1 cellular context compared by ENCODE assay signal in the genomic region with DNA sequence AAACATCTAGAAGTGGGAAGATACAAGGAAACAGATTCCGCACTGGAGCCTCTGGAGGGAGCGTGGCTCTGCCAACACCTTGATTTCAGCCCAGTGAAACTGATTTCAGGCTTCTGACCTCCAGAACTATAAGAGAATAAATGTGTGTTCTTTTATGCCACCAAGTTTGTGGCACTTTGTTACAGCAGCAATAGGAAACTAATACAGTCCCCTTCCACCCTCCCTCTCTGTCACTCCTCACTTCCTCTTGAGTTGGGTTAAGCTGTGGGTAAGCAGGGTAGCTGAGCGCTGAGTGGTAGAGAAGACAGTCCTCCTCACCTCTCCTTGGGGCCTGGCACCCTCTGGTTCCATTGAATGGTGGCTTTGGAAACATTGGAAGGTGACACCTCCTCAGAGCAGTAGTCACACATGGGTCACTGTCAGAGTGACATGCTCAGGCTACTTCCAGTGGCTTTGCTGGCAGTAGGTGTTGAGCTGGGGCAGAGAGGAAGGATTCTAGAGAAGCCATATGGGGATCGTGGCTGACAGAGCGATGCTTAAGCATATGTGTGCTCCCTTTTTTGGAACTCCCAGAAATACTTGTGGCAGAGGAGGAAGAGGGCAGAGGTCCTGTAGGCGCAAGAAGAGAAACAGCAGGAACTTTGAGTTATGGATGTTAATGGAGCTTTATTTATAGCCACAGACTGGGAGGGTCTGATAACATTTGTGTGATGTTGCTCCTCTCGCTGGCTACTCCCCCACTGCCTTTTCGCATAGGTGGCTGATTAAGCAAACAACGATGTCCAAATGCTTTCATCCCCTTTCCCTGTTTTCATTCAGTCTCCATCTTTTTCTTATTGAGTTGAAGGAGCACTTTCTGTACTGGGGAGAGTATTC.
TF ChIP-seq lines count a peak whose summit lies in the region.

No MANE protein-coding gene starts in this region.

TF ChIP-seq in K562, 482 proteins besides CTCF, POLR2A, EP300 and RAD21 (continues in another document):
- TF ChIP-seq, protein P1, sequence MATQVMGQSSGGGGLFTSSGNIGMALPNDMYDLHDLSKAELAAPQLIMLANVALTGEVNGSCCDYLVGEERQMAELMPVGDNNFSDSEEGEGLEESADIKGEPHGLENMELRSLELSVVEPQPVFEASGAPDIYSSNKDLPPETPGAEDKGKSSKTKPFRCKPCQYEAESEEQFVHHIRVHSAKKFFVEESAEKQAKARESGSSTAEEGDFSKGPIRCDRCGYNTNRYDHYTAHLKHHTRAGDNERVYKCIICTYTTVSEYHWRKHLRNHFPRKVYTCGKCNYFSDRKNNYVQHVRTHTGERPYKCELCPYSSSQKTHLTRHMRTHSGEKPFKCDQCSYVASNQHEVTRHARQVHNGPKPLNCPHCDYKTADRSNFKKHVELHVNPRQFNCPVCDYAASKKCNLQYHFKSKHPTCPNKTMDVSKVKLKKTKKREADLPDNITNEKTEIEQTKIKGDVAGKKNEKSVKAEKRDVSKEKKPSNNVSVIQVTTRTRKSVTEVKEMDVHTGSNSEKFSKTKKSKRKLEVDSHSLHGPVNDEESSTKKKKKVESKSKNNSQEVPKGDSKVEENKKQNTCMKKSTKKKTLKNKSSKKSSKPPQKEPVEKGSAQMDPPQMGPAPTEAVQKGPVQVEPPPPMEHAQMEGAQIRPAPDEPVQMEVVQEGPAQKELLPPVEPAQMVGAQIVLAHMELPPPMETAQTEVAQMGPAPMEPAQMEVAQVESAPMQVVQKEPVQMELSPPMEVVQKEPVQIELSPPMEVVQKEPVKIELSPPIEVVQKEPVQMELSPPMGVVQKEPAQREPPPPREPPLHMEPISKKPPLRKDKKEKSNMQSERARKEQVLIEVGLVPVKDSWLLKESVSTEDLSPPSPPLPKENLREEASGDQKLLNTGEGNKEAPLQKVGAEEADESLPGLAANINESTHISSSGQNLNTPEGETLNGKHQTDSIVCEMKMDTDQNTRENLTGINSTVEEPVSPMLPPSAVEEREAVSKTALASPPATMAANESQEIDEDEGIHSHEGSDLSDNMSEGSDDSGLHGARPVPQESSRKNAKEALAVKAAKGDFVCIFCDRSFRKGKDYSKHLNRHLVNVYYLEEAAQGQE (CRISPR knock-in tag; IDR thresholded peaks at IDR 0.05; ENCODE audit: low read depth), result no peak
- TF ChIP-seq ZNF408 (CRISPR knock-in tag; IDR thresholded peaks at IDR 0.05; ENCODE audit: low read depth), result no peak
- no peak for TF ChIP-seq DIDO1 (tag; IDR thresholded peaks at IDR 0.05; ENCODE audit: low read depth)
- no peak for TF ChIP-seq ZNF584 (CRISPR knock-in tag; IDR thresholded peaks at IDR 0.05; ENCODE audit: low read depth)
- peak; percentile 72; the same call in 1 of the 2 replicates for TF ChIP-seq MEF2A (IDR thresholded peaks at IDR 0.05; ENCODE audit: control insufficient read depth, low read depth, low read length)
- no peak for TF ChIP-seq MTA2 (IDR thresholded peaks at IDR 0.05; ENCODE audit: low read depth)
- TF ChIP-seq ZNF12 (CRISPR knock-in tag; IDR thresholded peaks at IDR 0.05), result peak; percentile 87
- TF ChIP-seq CBX2 (IDR thresholded peaks at IDR 0.05; ENCODE audit: insufficient read depth, low read length, poor library complexity, severe bottlenecking), result no peak
- TF ChIP-seq, protein P2, sequence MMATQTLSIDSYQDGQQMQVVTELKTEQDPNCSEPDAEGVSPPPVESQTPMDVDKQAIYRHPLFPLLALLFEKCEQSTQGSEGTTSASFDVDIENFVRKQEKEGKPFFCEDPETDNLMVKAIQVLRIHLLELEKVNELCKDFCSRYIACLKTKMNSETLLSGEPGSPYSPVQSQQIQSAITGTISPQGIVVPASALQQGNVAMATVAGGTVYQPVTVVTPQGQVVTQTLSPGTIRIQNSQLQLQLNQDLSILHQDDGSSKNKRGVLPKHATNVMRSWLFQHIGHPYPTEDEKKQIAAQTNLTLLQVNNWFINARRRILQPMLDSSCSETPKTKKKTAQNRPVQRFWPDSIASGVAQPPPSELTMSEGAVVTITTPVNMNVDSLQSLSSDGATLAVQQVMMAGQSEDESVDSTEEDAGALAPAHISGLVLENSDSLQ (IDR thresholded peaks at IDR 0.05), result no peak
- TF ChIP-seq, protein P3, sequence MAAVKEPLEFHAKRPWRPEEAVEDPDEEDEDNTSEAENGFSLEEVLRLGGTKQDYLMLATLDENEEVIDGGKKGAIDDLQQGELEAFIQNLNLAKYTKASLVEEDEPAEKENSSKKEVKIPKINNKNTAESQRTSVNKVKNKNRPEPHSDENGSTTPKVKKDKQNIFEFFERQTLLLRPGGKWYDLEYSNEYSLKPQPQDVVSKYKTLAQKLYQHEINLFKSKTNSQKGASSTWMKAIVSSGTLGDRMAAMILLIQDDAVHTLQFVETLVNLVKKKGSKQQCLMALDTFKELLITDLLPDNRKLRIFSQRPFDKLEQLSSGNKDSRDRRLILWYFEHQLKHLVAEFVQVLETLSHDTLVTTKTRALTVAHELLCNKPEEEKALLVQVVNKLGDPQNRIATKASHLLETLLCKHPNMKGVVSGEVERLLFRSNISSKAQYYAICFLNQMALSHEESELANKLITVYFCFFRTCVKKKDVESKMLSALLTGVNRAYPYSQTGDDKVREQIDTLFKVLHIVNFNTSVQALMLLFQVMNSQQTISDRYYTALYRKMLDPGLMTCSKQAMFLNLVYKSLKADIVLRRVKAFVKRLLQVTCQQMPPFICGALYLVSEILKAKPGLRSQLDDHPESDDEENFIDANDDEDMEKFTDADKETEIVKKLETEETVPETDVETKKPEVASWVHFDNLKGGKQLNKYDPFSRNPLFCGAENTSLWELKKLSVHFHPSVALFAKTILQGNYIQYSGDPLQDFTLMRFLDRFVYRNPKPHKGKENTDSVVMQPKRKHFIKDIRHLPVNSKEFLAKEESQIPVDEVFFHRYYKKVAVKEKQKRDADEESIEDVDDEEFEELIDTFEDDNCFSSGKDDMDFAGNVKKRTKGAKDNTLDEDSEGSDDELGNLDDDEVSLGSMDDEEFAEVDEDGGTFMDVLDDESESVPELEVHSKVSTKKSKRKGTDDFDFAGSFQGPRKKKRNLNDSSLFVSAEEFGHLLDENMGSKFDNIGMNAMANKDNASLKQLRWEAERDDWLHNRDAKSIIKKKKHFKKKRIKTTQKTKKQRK (IDR thresholded peaks at IDR 0.05; ENCODE audit: borderline replicate concordance, low read depth, low read length), result no peak
- TF ChIP-seq SAFB (IDR thresholded peaks at IDR 0.05; ENCODE audit: borderline replicate concordance, low read depth, low read length), result no peak
- TF ChIP-seq PYGO2 (tag; IDR thresholded peaks at IDR 0.05), result no peak
- TF ChIP-seq ZNF174 (CRISPR knock-in tag; IDR thresholded peaks at IDR 0.05), result no peak
- TF ChIP-seq, protein P4, sequence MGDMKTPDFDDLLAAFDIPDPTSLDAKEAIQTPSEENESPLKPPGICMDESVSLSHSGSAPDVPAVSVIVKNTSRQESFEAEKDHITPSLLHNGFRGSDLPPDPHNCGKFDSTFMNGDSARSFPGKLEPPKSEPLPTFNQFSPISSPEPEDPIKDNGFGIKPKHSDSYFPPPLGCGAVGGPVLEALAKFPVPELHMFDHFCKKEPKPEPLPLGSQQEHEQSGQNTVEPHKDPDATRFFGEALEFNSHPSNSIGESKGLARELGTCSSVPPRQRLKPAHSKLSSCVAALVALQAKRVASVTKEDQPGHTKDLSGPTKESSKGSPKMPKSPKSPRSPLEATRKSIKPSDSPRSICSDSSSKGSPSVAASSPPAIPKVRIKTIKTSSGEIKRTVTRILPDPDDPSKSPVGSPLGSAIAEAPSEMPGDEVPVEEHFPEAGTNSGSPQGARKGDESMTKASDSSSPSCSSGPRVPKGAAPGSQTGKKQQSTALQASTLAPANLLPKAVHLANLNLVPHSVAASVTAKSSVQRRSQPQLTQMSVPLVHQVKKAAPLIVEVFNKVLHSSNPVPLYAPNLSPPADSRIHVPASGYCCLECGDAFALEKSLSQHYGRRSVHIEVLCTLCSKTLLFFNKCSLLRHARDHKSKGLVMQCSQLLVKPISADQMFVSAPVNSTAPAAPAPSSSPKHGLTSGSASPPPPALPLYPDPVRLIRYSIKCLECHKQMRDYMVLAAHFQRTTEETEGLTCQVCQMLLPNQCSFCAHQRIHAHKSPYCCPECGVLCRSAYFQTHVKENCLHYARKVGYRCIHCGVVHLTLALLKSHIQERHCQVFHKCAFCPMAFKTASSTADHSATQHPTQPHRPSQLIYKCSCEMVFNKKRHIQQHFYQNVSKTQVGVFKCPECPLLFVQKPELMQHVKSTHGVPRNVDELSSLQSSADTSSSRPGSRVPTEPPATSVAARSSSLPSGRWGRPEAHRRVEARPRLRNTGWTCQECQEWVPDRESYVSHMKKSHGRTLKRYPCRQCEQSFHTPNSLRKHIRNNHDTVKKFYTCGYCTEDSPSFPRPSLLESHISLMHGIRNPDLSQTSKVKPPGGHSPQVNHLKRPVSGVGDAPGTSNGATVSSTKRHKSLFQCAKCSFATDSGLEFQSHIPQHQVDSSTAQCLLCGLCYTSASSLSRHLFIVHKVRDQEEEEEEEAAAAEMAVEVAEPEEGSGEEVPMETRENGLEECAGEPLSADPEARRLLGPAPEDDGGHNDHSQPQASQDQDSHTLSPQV (IDR thresholded peaks at IDR 0.05), result no peak
- TF ChIP-seq, protein P5, sequence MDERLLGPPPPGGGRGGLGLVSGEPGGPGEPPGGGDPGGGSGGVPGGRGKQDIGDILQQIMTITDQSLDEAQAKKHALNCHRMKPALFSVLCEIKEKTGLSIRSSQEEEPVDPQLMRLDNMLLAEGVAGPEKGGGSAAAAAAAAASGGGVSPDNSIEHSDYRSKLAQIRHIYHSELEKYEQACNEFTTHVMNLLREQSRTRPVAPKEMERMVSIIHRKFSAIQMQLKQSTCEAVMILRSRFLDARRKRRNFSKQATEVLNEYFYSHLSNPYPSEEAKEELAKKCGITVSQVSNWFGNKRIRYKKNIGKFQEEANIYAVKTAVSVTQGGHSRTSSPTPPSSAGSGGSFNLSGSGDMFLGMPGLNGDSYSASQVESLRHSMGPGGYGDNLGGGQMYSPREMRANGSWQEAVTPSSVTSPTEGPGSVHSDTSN (CRISPR knock-in tag; IDR thresholded peaks at IDR 0.05; ENCODE audit: low read depth), result no peak
- TF ChIP-seq, protein P5 (tag; conservative IDR thresholded peaks at IDR 0.05; ENCODE audit: low read depth), result 0 out of 2 replicates have a peak, but pooled peaks have one; percentile 23
- TF ChIP-seq, protein P6, sequence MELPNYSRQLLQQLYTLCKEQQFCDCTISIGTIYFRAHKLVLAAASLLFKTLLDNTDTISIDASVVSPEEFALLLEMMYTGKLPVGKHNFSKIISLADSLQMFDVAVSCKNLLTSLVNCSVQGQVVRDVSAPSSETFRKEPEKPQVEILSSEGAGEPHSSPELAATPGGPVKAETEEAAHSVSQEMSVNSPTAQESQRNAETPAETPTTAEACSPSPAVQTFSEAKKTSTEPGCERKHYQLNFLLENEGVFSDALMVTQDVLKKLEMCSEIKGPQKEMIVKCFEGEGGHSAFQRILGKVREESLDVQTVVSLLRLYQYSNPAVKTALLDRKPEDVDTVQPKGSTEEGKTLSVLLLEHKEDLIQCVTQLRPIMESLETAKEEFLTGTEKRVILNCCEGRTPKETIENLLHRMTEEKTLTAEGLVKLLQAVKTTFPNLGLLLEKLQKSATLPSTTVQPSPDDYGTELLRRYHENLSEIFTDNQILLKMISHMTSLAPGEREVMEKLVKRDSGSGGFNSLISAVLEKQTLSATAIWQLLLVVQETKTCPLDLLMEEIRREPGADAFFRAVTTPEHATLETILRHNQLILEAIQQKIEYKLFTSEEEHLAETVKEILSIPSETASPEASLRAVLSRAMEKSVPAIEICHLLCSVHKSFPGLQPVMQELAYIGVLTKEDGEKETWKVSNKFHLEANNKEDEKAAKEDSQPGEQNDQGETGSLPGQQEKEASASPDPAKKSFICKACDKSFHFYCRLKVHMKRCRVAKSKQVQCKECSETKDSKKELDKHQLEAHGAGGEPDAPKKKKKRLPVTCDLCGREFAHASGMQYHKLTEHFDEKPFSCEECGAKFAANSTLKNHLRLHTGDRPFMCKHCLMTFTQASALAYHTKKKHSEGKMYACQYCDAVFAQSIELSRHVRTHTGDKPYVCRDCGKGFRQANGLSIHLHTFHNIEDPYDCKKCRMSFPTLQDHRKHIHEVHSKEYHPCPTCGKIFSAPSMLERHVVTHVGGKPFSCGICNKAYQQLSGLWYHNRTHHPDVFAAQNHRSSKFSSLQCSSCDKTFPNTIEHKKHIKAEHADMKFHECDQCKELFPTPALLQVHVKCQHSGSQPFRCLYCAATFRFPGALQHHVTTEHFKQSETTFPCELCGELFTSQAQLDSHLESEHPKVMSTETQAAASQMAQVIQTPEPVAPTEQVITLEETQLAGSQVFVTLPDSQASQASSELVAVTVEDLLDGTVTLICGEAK (IDR thresholded peaks at IDR 0.05), result peak; percentile 63
- TF ChIP-seq, protein P6 (CRISPR knock-in tag; IDR thresholded peaks at IDR 0.05), result peak; percentile 58; the same call in 1 of the 2 replicates
- TF ChIP-seq, protein P7, sequence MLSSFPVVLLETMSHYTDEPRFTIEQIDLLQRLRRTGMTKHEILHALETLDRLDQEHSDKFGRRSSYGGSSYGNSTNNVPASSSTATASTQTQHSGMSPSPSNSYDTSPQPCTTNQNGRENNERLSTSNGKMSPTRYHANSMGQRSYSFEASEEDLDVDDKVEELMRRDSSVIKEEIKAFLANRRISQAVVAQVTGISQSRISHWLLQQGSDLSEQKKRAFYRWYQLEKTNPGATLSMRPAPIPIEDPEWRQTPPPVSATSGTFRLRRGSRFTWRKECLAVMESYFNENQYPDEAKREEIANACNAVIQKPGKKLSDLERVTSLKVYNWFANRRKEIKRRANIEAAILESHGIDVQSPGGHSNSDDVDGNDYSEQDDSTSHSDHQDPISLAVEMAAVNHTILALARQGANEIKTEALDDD (IDR thresholded peaks at IDR 0.05), result no peak
